Comparison of ENCODE assay signal across 25 cellular contexts in genomic region chr2:238330391-238330790, GRCh38.
"Had no signal": no experiment of that assay in that cellular context is flagged by ENCODE, and none has a peak within 500 bp of the region (broad histone marks: within the 10 kb centered on the region; RNA-seq: fewer than 3 reads in every experiment).

No MANE protein-coding gene starts in this region.

- H3K4me1 ChIP-seq: pancreas, psoas muscle, right lobe of liver, stomach, tibial nerve, upper lobe of right lung, uterus had no signal

- H3K36me3 ChIP-seq: neutrophil had no signal

- H3K4me3 ChIP-seq: pancreas, psoas muscle, right lobe of liver, sigmoid colon, stomach, thoracic aorta, thyroid gland, tibial nerve, upper lobe of right lung, uterus had no signal

- ATAC-seq: naive thymus-derived CD8-positive, alpha-beta T cell; natural killer cell treated with Interleukin-12 subunit alpha and Interleukin-12 subunit beta and Interleukin-15 and Interleukin-18, amount 100 ng/mL, for 72 hours; pancreas; psoas muscle; right lobe of liver; stimulated activated effector memory CD8-positive, alpha-beta T cell treated with anti-CD3 and anti-CD28 coated beads, Interleukin-12 subunit alpha, Interleukin-12 subunit beta, amount 100 ng/mL, for 72 hours; stimulated activated naive B cell treated with anti-CD40 and anti-IgM and Interleukin-4, amounts not matched to agents 10 μg/mL and 1 μg/mL and 100 μg/mL, for 72 hours; upper lobe of right lung had no signal

- H3K9me3 ChIP-seq: neutrophil, pancreas, psoas muscle, right lobe of liver, sigmoid colon, stomach, thoracic aorta, thyroid gland, upper lobe of right lung, uterus had no signal

- H3K27me3 ChIP-seq: neutrophil, pancreas, right lobe of liver, sigmoid colon, stomach, thyroid gland, tibial nerve, upper lobe of right lung, uterus had no signal

- DNase-seq: naive thymus-derived CD8-positive, alpha-beta T cell; nephron progenitor cell; nucleus accumbens; pancreas; psoas muscle; right cardiac atrium; right lobe of liver; sigmoid colon; small intestine; stimulated activated CD4-positive, alpha-beta T cell treated with anti-CD3 and anti-CD28 coated beads, Interleukin-15, amount 100 ng/mL, for 24 hours; stimulated activated CD4-positive, alpha-beta T cell treated with anti-CD3 and anti-CD28 coated beads, Interleukin-2, amount 100 ng/mL, for 24 hours; stimulated activated CD4-positive, alpha-beta T cell treated with anti-CD3 and anti-CD28 coated beads, Interleukin-2, amount 100 ng/mL, for 48 hours; stimulated activated CD4-positive, alpha-beta T cell treated with anti-CD3 and anti-CD28 coated beads, Interleukin-4, amount 100 ng/mL, for 24 hours; stimulated activated naive B cell treated with anti-CD40 and anti-IgM and Interleukin-4, amounts not matched to agents 10 μg/mL and 1 μg/mL and 100 μg/mL, for 72 hours; stimulated activated naive CD4-positive, alpha-beta T cell treated with Interleukin-2 at 50 U/mL for 16 hours; stomach; thyroid gland; trophoblast cell; upper lobe of right lung; uterus had no signal

- H3K27ac ChIP-seq: neutrophil, pancreas, psoas muscle, right lobe of liver, sigmoid colon, stomach, thoracic aorta, thyroid gland, tibial nerve, upper lobe of right lung, uterus had no signal
